In genomic region chr12:47219243-47219642, GRCh38 we compare ENCODE assay signal across 11 cellular contexts.
DNase-seq lines count a peak whose midpoint lies in the region; ATAC-seq, FAIRE-seq and TF ChIP-seq lines count a peak whose summit lies in the region.
"Had no signal": no experiment of that assay in that cellular context is flagged by ENCODE, and none has a peak within 500 bp of the region (broad histone marks: within the 10 kb centered on the region; RNA-seq: fewer than 3 reads in every experiment).

No MANE protein-coding gene starts in this region.

- H3K36me3 Mint-ChIP-seq in naive B cell = peaks cover 6 to 13% of the 10 kb centered on the region in 2 donors

- H3K9me3 Mint-ChIP-seq in naive B cell = no peaks in the 10 kb centered on the region

- peaks cover 59 to 79% (median 67%) of the 10 kb centered on the region in 3 donors for H3K4me1 Mint-ChIP-seq in naive B cell

- peak overlapping the region in 3 of 6 donors; percentile 27 to 80 (median 35) for H3K27ac Mint-ChIP-seq in naive B cell

- POLR2A ChIA-PET in K562 (lab: Yijun Ruan, JAX) = interaction anchor here (0.6 to 1.3 kb wide), 3 partner anchors 11 to 875 kb away, joined by 3 to 4 read pairs (median 3); no protein-coding TSS in a partner anchor

- H3K27me3 ChIP-seq in OCI-LY1 (ENCODE audit: insufficient read depth, low read length) = no peaks in the 10 kb centered on the region
- no peaks in the 10 kb centered on the region for H3K27me3 ChIP-seq in K562 (ENCODE audit: control insufficient read depth in 2 of 2, insufficient read depth in 2 of 2, low read length in 2 of 2)
- no peaks in the 10 kb centered on the region for H3K27me3 ChIP-seq in tibial artery
- H3K27me3 ChIP-seq in aorta (ENCODE audit: control insufficient read depth in 1 of 2, insufficient read depth in 2 of 2, low read length in 1 of 2) = no peaks in the 10 kb centered on the region

- TF ChIP-seq RAD21 in K562 (CRISPR knock-in tag; conservative IDR thresholded peaks at IDR 0.05 in 1 of 2, IDR thresholded peaks at IDR 0.05 in 1 of 2) = no peak

- H3K9me3 ChIP-seq in OCI-LY1 (ENCODE audit: low read length) (no peaks in the 10 kb centered on the region), K562 (replicated peaks; ENCODE audit: control insufficient read depth, insufficient read depth, low read depth, low read length) (no peaks in the 10 kb centered on the region), tibial artery (no peaks in the 10 kb centered on the region), aorta (ENCODE audit: control insufficient read depth, low read length) (no peaks in the 10 kb centered on the region)

- H3K4me1 ChIP-seq in OCI-LY1 (ENCODE audit: insufficient read depth, low read length, severe bottlenecking) (peaks cover 73% of the 10 kb centered on the region), K562 (replicated peaks in 1 of 2; ENCODE audit: control insufficient read depth in 2 of 2, insufficient read depth in 2 of 2, low read length in 2 of 2) (peaks cover 8 to 30% of the 10 kb centered on the region in 2 experiments; a peak in 4 of 5 replicates), tibial artery (peaks cover 0 to 10% (median 2%) of the 10 kb centered on the region in 4 donors), aorta (ENCODE audit: control insufficient read depth in 1 of 2, insufficient read depth in 2 of 2, low read length in 2 of 2) (peaks cover 0 to 2% of the 10 kb centered on the region in 2 donors)

- DNase-seq in EH (ENCODE audit: low read depth) (peak; percentile 46), K562 (ENCODE audit: extremely low read depth in 1 of 4, low spot score in 3 of 4) (no peak), naive B cell (no peak), tibial artery (no peak), aorta (no peak)
- DNase-seq: caudate nucleus, head of caudate nucleus, midbrain had no signal

- BruUV-seq in K562 (replicated peaks; lab: Mats Ljungman, UMichigan) = no TSS peak

- H3K4me3 ChIP-seq in OCI-LY1 (ENCODE audit: low read depth, low read length, poor library complexity, severe bottlenecking) (peak overlapping the region; percentile 75), K562 (no peak overlapping the region), tibial artery (no peak overlapping the region), aorta (ENCODE audit: low read length in 2 of 2) (no peak overlapping the region)

- peak overlapping the region; percentile 98 for H3K27ac ChIP-seq in OCI-LY1 (ENCODE audit: low read depth, low read length, poor library complexity, severe bottlenecking)
- H3K27ac ChIP-seq in K562 (ENCODE audit: extremely low read depth, low read depth, low read length) = peak overlapping the region; percentile 18; the same call in 1 of the 3 replicates
- H3K27ac ChIP-seq in tibial artery = no peak overlapping the region
- no peak overlapping the region for H3K27ac ChIP-seq in aorta (ENCODE audit: low read depth in 1 of 2, low read length in 2 of 2)

- no peak for TF ChIP-seq POLR2A in K562 (conservative IDR thresholded peaks at IDR 0.05)

- H3F3A ChIP-seq in OCI-LY1 (ENCODE audit: insufficient read depth, low read length) = peaks cover 8% of the 10 kb centered on the region

- intact Hi-C loops in K562 (cut with micrococcal nuclease) = loop anchor here (5.0 to 10.0 kb wide), 2 partner anchors 88 to 156 kb away; no protein-coding TSS in a partner anchor
- intact Hi-C loops in tibial artery (cut with DNase I; ENCODE audit: low total_unique reads) = no loop called here
- intact Hi-C loops in aorta (cut with DNase I) = no loop called here

- peaks cover 9% of the 10 kb centered on the region; the same call in 1 of the 2 replicates for H3K36me3 ChIP-seq in OCI-LY1 (ENCODE audit: insufficient read depth, low read length)
- no peaks in the 10 kb centered on the region for H3K36me3 ChIP-seq in K562 (ENCODE audit: control insufficient read depth, insufficient read depth, low read length)
- H3K36me3 ChIP-seq in tibial artery = peaks cover 0 to 4% (median 0%) of the 10 kb centered on the region in 3 donors
- peaks cover 0 to 4% of the 10 kb centered on the region in 2 donors for H3K36me3 ChIP-seq in aorta (ENCODE audit: control insufficient read depth in 1 of 2, insufficient read depth in 2 of 2, low read length in 1 of 2)

- H3K9ac ChIP-seq in OCI-LY1 (ENCODE audit: low read length) = peak overlapping the region; percentile 86
- no peak overlapping the region for H3K9ac ChIP-seq in K562 (ENCODE audit: insufficient read depth in 1 of 2, low read depth in 2 of 2, low read length in 2 of 2)

- peak overlapping the region; percentile 99 for H3K4me2 ChIP-seq in OCI-LY1 (ENCODE audit: low read length)
- H3K4me2 ChIP-seq in K562 (ENCODE audit: insufficient read depth, low read length) = no peak overlapping the region

- no peaks in the 10 kb centered on the region for H4K20me1 ChIP-seq in OCI-LY1 (ENCODE audit: insufficient read depth, low read length)
- H4K20me1 ChIP-seq in K562 (replicated peaks; ENCODE audit: control insufficient read depth, insufficient read depth, low read length) = no peaks in the 10 kb centered on the region

- peaks cover 85% of the 10 kb centered on the region for H3K79me2 ChIP-seq in OCI-LY1 (ENCODE audit: insufficient read depth, low read length)
- H3K79me2 ChIP-seq in K562 (ENCODE audit: control insufficient read depth, insufficient read depth, low read length) = no peaks in the 10 kb centered on the region; the same call in 2 of the 3 replicates

- in situ Hi-C loops in K562 (cut with MboI) = no loop called here

- CTCF ChIA-PET in K562 (lab: Yijun Ruan, JAX; ENCODE audit: low intra/inter-chr PET ratio) = no interaction called here

- no peak for TF ChIP-seq EP300 in K562 (IDR thresholded peaks at IDR 0.05; ENCODE audit: low read length)

- no peak for TF ChIP-seq CTCF in OCI-LY1 (IDR thresholded peaks at IDR 0.05; ENCODE audit: low read length)
- no peak for TF ChIP-seq CTCF in K562 (IDR thresholded peaks at IDR 0.05 in 2 of 3, conservative IDR thresholded peaks at IDR 0.05 in 1 of 3; ENCODE audit: insufficient read depth in 2 of 3, low read depth in 1 of 3, low read length in 3 of 3)
- TF ChIP-seq CTCF in tibial artery (IDR thresholded peaks at IDR 0.05) = no peak

- peak overlapping the region; percentile 29 to 97 (median 48) for H3K4me3 Mint-ChIP-seq in naive B cell

- 51% methylated on average over 3 of the region's 3 CpGs for WGBS in K562 (ENCODE audit: insufficient coverage, low coverage, missing lambda C conversion rate)
- 51 to 55% methylated on average over 3 of the region's 3 CpGs for WGBS in aorta, 2 donors

- H2AFZ ChIP-seq in OCI-LY1 (ENCODE audit: low read length) (no peak overlapping the region), K562 (ENCODE audit: low read depth, low read length) (peak overlapping the region; percentile 54; the same call in 1 of the 2 replicates)

- no peaks in the 10 kb centered on the region for H3K9me1 ChIP-seq in K562 (ENCODE audit: control insufficient read depth, insufficient read depth, low read length)

- no peaks in the 10 kb centered on the region for H3K27me3 Mint-ChIP-seq in naive B cell

- no peaks in the 10 kb centered on the region for H3K9me2 ChIP-seq in OCI-LY1 (ENCODE audit: low read depth, low read length)

- no peak for ATAC-seq in K562
- ATAC-seq in naive B cell (ENCODE audit: low read depth in 2 of 2) = no peak
- no peak for ATAC-seq in aorta (ENCODE audit: low FRiP score)
- no peak for ATAC-seq in HG02763 (IDR thresholded peaks at IDR 0.05; ENCODE audit: unreplicated experiment)

- no peak for FAIRE-seq in K562 (lab: Jason Lieb, UNC)
- FAIRE-seq: D721Med had no signal

TF ChIP-seq in K562, 482 proteins besides CTCF, POLR2A, EP300 and RAD21:
- TF ChIP-seq HEY1 (CRISPR knock-in tag; IDR thresholded peaks at IDR 0.05; ENCODE audit: borderline replicate concordance) (no peak), MTA1 (IDR thresholded peaks at IDR 0.05; ENCODE audit: borderline replicate concordance) (no peak), ZNF146 (CRISPR knock-in tag; IDR thresholded peaks at IDR 0.05; ENCODE audit: unreplicated experiment) (no peak), BRF2 (IDR thresholded peaks at IDR 0.05; ENCODE audit: borderline replicate concordance, insufficient read depth, insufficient read length) (no peak), NFXL1 (CRISPR knock-in tag; IDR thresholded peaks at IDR 0.05) (no peak), STAT5A (IDR thresholded peaks at IDR 0.05; ENCODE audit: borderline replicate concordance, low read length) (no peak)

Comparison
In these comparisons a context has a peak if more than half of its experiments do, and no peak if none do; other contexts are left out.
1. H3K27ac ChIP-seq: peak in OCI-LY1 (single experiment) and K562 (single experiment); none in tibial artery (0 of 2) and aorta (0 of 2).